In the genomic region with DNA sequence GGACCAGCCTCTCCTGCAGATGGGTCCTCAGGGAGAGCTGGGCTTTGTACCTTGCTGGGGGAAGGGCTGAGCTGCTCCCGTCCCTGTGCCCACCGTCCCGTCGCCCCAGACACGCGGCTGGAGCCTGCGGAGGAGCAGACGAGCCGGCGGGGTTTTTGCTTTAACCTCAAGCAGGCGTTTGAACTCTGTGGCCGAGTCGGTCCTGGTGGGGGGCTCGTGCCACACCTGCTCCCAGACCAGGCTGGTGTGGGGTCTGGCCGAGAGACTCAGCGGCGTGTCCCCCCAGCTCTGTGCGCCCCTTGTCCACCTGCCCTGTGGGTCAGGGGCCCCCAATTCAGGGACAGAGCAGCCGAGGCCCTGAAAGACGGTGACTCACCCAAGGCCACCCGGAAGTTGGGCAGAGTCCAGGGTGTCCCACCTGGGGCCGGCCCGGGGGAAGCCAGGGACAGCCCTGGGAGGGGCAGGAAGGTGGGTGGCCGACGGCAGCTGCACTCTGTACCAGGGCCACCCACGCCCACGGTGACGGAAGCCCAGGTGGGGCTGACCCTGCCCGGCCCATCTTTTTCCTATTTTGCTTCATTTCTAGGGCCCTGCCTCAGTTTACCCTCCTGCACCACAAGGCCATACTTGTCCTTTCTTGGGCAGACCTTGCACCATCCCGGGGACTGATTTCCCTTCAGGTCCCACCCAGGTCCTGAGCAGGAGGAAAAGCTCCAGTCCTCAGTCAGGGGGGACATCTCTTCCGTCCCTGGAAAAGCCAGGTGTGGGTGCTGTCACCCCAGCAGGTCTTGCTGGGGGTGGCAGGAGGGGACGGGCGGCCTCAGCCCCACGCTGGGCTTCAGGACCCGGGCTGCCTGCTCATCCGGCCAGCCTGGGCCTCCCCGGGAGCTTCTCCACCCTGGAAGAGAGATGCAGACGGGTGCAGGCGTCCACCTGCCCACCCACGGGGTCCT, we compare ENCODE assay signal across 21 cellular contexts. TPM values are rescaled to one million over a fixed set of nuclear protein-coding genes. Genes with fewer than 3 reads are reported as not detected.
"Had no signal": no experiment of that assay in that cellular context is flagged by ENCODE, and none has a peak within 500 bp of the region (broad histone marks: within the 10 kb centered on the region; RNA-seq: fewer than 3 reads in every experiment).

No MANE protein-coding gene starts in this region.

- H3K9me3 Mint-ChIP-seq: activated naive CD4-positive, alpha-beta T cell treated with anti-CD3 and anti-CD28 coated beads, Interleukin-2, amount 10 ng/mL, durations not matched to agents 7 days and 5 days; activated T-cell treated with anti-CD3 and anti-CD28 coated beads, Interleukin-2, amount 50 U/mL, for 4 hours; neural crest cell; stimulated activated effector memory CD8-positive, alpha-beta T cell treated with anti-CD3 and anti-CD28 coated beads, Interleukin-12 subunit alpha, Interleukin-12 subunit beta, amount 100 ng/mL, for 72 hours had no signal

- ATAC-seq: activated T-cell treated with anti-CD3 and anti-CD28 coated beads, Interleukin-2, amount 50 U/mL, for 4 hours; psoas muscle; sciatic nerve; stimulated activated effector memory CD8-positive, alpha-beta T cell treated with anti-CD3 and anti-CD28 coated beads, Interleukin-12 subunit alpha, Interleukin-12 subunit beta, amount 100 ng/mL, for 72 hours had no signal

- DNase-seq: activated CD4-positive, alpha-beta T cell treated with anti-CD3 and anti-CD28 coated beads, Interleukin-2, amount 50 U/mL, for 1 hour; activated CD8-positive, alpha-beta memory T cell treated with anti-CD3 and anti-CD28 coated beads, Interleukin-2, amount 50 U/mL, for 4 hours; activated naive CD4-positive, alpha-beta T cell treated with anti-CD3 and anti-CD28 coated beads, Interleukin-2, amount 10 ng/mL, durations not matched to agents 7 days and 5 days; activated T-cell treated with anti-CD3 and anti-CD28 coated beads, Interleukin-2, amount 50 U/mL, for 4 hours; aorta; brain microvascular endothelial cell; central memory CD4-positive, alpha-beta T cell; erythroblast; foreskin melanocyte; left ventricle myocardium inferior; mammary epithelial cell; midbrain; psoas muscle; stimulated activated CD4-positive, alpha-beta T cell treated with anti-CD3 and anti-CD28 coated beads, Interleukin-4, amount 100 ng/mL, for 24 hours; testis had no signal

- FAIRE-seq: endometrium had no signal

- H3K4me3 ChIP-seq: coronary artery, left ventricle myocardium inferior, psoas muscle, testis, upper lobe of left lung had no signal

- H3K4me3 Mint-ChIP-seq: activated naive CD4-positive, alpha-beta T cell treated with anti-CD3 and anti-CD28 coated beads, Interleukin-2, amount 10 ng/mL, durations not matched to agents 7 days and 5 days; activated T-cell treated with anti-CD3 and anti-CD28 coated beads, Interleukin-2, amount 50 U/mL, for 4 hours; neural crest cell; stimulated activated effector memory CD8-positive, alpha-beta T cell treated with anti-CD3 and anti-CD28 coated beads, Interleukin-12 subunit alpha, Interleukin-12 subunit beta, amount 100 ng/mL, for 72 hours had no signal

- H3K27me3 ChIP-seq: testis had no signal

- H3K9me3 ChIP-seq: left ventricle myocardium inferior, psoas muscle, testis, upper lobe of left lung had no signal

- H3K27ac Mint-ChIP-seq: activated naive CD4-positive, alpha-beta T cell treated with anti-CD3 and anti-CD28 coated beads, Interleukin-2, amount 10 ng/mL, durations not matched to agents 7 days and 5 days; stimulated activated effector memory CD8-positive, alpha-beta T cell treated with anti-CD3 and anti-CD28 coated beads, Interleukin-12 subunit alpha, Interleukin-12 subunit beta, amount 100 ng/mL, for 72 hours had no signal

- H3K36me3 ChIP-seq: brain microvascular endothelial cell, left ventricle myocardium inferior, upper lobe of left lung had no signal

- H3K4me1 Mint-ChIP-seq: neural crest cell had no signal

- H3K36me3 Mint-ChIP-seq: activated naive CD4-positive, alpha-beta T cell treated with anti-CD3 and anti-CD28 coated beads, Interleukin-2, amount 10 ng/mL, durations not matched to agents 7 days and 5 days; stimulated activated effector memory CD8-positive, alpha-beta T cell treated with anti-CD3 and anti-CD28 coated beads, Interleukin-12 subunit alpha, Interleukin-12 subunit beta, amount 100 ng/mL, for 72 hours had no signal

- H3K27ac ChIP-seq: brain microvascular endothelial cell, coronary artery, left ventricle myocardium inferior, psoas muscle, testis, upper lobe of left lung had no signal

RNA-seq across cellular contexts. Expression of a gene that starts 5.3 kb away (rescaled TPM):
- total RNA-seq: activated T-cell treated with anti-CD3 and anti-CD28 coated beads, Interleukin-2, amount 50 U/mL, for 4 hours; aorta; left ventricle myocardium inferior; psoas muscle; sciatic nerve; upper lobe of left lung had no signal
- polyA plus RNA-seq: mammary epithelial cell, psoas muscle had no signal
